In the genomic region with DNA sequence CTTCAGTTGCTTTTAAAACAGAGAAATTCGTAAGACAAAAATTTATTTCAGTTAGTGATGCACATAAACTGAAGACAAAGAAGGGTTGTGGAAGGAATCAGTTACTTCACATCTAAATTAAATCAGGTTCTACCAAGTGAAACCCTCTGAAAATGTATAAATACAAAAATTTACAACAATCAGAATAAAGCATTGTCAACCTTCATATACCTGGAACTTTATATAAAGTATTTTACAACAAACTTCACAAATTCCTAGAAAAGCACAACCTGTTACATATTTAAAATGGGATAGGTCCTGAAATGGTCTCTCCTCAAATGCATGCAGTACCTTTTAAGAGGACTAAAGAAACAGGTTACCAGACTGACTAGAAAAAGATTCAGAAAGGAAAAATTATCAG, we compare ENCODE assay signal across 1 cellular context.
TF ChIP-seq lines count a peak whose summit lies in the region.

No MANE protein-coding gene starts in this region.

TF ChIP-seq in H1, 55 proteins besides CTCF, POLR2A, EP300 and RAD21:
- TF ChIP-seq, protein P1, sequence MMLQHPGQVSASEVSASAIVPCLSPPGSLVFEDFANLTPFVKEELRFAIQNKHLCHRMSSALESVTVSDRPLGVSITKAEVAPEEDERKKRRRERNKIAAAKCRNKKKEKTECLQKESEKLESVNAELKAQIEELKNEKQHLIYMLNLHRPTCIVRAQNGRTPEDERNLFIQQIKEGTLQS (IDR thresholded peaks at IDR 0.05; ENCODE audit: insufficient read depth, low read depth, low read length): no peak
- TF ChIP-seq JUND (IDR thresholded peaks at IDR 0.05; ENCODE audit: low read length) (no peak), SP4 (IDR thresholded peaks at IDR 0.05; ENCODE audit: low read length) (no peak), TBP (IDR thresholded peaks at IDR 0.05; ENCODE audit: low read depth, low read length) (no peak), SIRT6 (IDR thresholded peaks at IDR 0.05; ENCODE audit: low read length) (no peak), CHD2 (IDR thresholded peaks at IDR 0.05; ENCODE audit: low read length) (no peak), SIN3A (conservative IDR thresholded peaks at IDR 0.05 in 1 of 2, IDR thresholded peaks at IDR 0.05 in 1 of 2; ENCODE audit: low read depth in 1 of 2, low read length in 2 of 2) (no peak), NRF1 (IDR thresholded peaks at IDR 0.05; ENCODE audit: low read depth, low read length) (no peak), CBX5 (IDR thresholded peaks at IDR 0.05; ENCODE audit: low read depth, low read length) (no peak), CHD1 (IDR thresholded peaks at IDR 0.05; ENCODE audit: low read depth, low read length) (no peak), HDAC6 (IDR thresholded peaks at IDR 0.05; ENCODE audit: low read depth, low read length) (no peak), ZNF274 (IDR thresholded peaks at IDR 0.05; ENCODE audit: borderline replicate concordance, extremely low read depth, low read length) (no peak), TEAD4 (IDR thresholded peaks at IDR 0.05; ENCODE audit: low read depth, low read length) (no peak), CREB1 (IDR thresholded peaks at IDR 0.05) (no peak), BCL11A (IDR thresholded peaks at IDR 0.05; ENCODE audit: low read depth in 2 of 2, low read length in 2 of 2) (no peak), CTBP2 (IDR thresholded peaks at IDR 0.05; ENCODE audit: borderline replicate concordance, insufficient read depth, insufficient read length, low read length) (no peak), FOSL1 (IDR thresholded peaks at IDR 0.05; ENCODE audit: insufficient read depth, low read depth, low read length) (no peak)
- TF ChIP-seq, protein P2, sequence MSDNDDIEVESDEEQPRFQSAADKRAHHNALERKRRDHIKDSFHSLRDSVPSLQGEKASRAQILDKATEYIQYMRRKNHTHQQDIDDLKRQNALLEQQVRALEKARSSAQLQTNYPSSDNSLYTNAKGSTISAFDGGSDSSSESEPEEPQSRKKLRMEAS (IDR thresholded peaks at IDR 0.05): no peak
- TF ChIP-seq, protein P3, sequence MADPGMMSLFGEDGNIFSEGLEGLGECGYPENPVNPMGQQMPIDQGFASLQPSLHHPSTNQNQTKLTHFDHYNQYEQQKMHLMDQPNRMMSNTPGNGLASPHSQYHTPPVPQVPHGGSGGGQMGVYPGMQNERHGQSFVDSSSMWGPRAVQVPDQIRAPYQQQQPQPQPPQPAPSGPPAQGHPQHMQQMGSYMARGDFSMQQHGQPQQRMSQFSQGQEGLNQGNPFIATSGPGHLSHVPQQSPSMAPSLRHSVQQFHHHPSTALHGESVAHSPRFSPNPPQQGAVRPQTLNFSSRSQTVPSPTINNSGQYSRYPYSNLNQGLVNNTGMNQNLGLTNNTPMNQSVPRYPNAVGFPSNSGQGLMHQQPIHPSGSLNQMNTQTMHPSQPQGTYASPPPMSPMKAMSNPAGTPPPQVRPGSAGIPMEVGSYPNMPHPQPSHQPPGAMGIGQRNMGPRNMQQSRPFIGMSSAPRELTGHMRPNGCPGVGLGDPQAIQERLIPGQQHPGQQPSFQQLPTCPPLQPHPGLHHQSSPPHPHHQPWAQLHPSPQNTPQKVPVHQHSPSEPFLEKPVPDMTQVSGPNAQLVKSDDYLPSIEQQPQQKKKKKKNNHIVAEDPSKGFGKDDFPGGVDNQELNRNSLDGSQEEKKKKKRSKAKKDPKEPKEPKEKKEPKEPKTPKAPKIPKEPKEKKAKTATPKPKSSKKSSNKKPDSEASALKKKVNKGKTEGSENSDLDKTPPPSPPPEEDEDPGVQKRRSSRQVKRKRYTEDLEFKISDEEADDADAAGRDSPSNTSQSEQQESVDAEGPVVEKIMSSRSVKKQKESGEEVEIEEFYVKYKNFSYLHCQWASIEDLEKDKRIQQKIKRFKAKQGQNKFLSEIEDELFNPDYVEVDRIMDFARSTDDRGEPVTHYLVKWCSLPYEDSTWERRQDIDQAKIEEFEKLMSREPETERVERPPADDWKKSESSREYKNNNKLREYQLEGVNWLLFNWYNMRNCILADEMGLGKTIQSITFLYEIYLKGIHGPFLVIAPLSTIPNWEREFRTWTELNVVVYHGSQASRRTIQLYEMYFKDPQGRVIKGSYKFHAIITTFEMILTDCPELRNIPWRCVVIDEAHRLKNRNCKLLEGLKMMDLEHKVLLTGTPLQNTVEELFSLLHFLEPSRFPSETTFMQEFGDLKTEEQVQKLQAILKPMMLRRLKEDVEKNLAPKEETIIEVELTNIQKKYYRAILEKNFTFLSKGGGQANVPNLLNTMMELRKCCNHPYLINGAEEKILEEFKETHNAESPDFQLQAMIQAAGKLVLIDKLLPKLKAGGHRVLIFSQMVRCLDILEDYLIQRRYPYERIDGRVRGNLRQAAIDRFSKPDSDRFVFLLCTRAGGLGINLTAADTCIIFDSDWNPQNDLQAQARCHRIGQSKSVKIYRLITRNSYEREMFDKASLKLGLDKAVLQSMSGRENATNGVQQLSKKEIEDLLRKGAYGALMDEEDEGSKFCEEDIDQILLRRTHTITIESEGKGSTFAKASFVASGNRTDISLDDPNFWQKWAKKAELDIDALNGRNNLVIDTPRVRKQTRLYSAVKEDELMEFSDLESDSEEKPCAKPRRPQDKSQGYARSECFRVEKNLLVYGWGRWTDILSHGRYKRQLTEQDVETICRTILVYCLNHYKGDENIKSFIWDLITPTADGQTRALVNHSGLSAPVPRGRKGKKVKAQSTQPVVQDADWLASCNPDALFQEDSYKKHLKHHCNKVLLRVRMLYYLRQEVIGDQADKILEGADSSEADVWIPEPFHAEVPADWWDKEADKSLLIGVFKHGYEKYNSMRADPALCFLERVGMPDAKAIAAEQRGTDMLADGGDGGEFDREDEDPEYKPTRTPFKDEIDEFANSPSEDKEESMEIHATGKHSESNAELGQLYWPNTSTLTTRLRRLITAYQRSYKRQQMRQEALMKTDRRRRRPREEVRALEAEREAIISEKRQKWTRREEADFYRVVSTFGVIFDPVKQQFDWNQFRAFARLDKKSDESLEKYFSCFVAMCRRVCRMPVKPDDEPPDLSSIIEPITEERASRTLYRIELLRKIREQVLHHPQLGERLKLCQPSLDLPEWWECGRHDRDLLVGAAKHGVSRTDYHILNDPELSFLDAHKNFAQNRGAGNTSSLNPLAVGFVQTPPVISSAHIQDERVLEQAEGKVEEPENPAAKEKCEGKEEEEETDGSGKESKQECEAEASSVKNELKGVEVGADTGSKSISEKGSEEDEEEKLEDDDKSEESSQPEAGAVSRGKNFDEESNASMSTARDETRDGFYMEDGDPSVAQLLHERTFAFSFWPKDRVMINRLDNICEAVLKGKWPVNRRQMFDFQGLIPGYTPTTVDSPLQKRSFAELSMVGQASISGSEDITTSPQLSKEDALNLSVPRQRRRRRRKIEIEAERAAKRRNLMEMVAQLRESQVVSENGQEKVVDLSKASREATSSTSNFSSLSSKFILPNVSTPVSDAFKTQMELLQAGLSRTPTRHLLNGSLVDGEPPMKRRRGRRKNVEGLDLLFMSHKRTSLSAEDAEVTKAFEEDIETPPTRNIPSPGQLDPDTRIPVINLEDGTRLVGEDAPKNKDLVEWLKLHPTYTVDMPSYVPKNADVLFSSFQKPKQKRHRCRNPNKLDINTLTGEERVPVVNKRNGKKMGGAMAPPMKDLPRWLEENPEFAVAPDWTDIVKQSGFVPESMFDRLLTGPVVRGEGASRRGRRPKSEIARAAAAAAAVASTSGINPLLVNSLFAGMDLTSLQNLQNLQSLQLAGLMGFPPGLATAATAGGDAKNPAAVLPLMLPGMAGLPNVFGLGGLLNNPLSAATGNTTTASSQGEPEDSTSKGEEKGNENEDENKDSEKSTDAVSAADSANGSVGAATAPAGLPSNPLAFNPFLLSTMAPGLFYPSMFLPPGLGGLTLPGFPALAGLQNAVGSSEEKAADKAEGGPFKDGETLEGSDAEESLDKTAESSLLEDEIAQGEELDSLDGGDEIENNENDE (IDR thresholded peaks at IDR 0.05; ENCODE audit: insufficient replicate concordance, low read length): no peak
